18 cellular contexts compared by ENCODE assay signal in genomic region chr11:16352707-16353106, GRCh38. TPM values are rescaled to one million over a fixed set of nuclear protein-coding genes. Genes with fewer than 3 reads are reported as not detected.
DNase-seq lines count a peak whose midpoint lies in the region; ATAC-seq and TF ChIP-seq lines count a peak whose summit lies in the region.
"Had no signal": no experiment of that assay in that cellular context is flagged by ENCODE, and none has a peak within 500 bp of the region (broad histone marks: within the 10 kb centered on the region; RNA-seq: fewer than 3 reads in every experiment).

No MANE protein-coding gene starts in this region.

- peaks cover 52 to 59% of the 10 kb centered on the region in 2 donors for H3K4me1 ChIP-seq in gastrocnemius medialis

- peak; percentile 19 for DNase-seq in DMS153 (lab: John Stamatoyannopoulos, UW)
- no peak for DNase-seq in DMS153 treated with DMSO at 0.1 percent for 48 hours (lab: John Stamatoyannopoulos, UW; ENCODE audit: unreplicated experiment)
- DNase-seq in NCI-H1105 treated with DMSO at 0.1 percent for 48 hours (lab: John Stamatoyannopoulos, UW): peak; percentile 80
- peak; percentile 76 for DNase-seq in OCI-M1 (lab: John Stamatoyannopoulos, UW)
- no peak for DNase-seq in gastrocnemius medialis
- no peak for DNase-seq in activated T-helper 2 cell treated with anti-CD3 and anti-CD28 coated beads, Interferon-gamma antibody, Interleukin-2, Interleukin-4, amounts not matched to agents 10 μg/mL and 5 μg/mL and 100 μg/mL, durations not matched to agents 14 hours and 24 hours and 36 hours (ENCODE audit: low spot score)
- DNase-seq in mesothelial cell of epicardium (ENCODE audit: low spot score in 2 of 2, unreplicated experiment in 2 of 2): no peak
- DNase-seq: DMS 273 treated with DMSO at 0.1 percent for 48 hours, EL, H7, Karpas-422, NCI-H187, NCI-H446, SHP77 treated with DMSO at 0.1 percent for 48 hours, T-helper 2 cell had no signal

- H3K9me3 Mint-ChIP-seq in activated T-helper 2 cell treated with anti-CD3 and anti-CD28 coated beads, Interferon-gamma antibody, Interleukin-2, Interleukin-4, amounts not matched to agents 10 μg/mL and 5 μg/mL and 100 μg/mL, durations not matched to agents 14 hours and 24 hours and 36 hours: no peaks in the 10 kb centered on the region
- no peaks in the 10 kb centered on the region for H3K9me3 Mint-ChIP-seq in mesothelial cell of epicardium

- no peaks in the 10 kb centered on the region for H3K27me3 ChIP-seq in gastrocnemius medialis
- H3K27me3 ChIP-seq: BLaER1 treated with 17β-estradiol and CSF1 and Interleukin-3, amounts not matched to agents 10 nM and 100 nM had no signal

- no peaks in the 10 kb centered on the region for H3K27me3 Mint-ChIP-seq in activated T-helper 2 cell treated with anti-CD3 and anti-CD28 coated beads, Interferon-gamma antibody, Interleukin-2, Interleukin-4, amounts not matched to agents 10 μg/mL and 5 μg/mL and 100 μg/mL, durations not matched to agents 14 hours and 24 hours and 36 hours (ENCODE audit: low read depth)
- H3K27me3 Mint-ChIP-seq in mesothelial cell of epicardium (ENCODE audit: low read depth): no peaks in the 10 kb centered on the region

- H3K4me1 Mint-ChIP-seq in activated T-helper 2 cell treated with anti-CD3 and anti-CD28 coated beads, Interferon-gamma antibody, Interleukin-2, Interleukin-4, amounts not matched to agents 10 μg/mL and 5 μg/mL and 100 μg/mL, durations not matched to agents 14 hours and 24 hours and 36 hours (ENCODE audit: low read depth): no peaks in the 10 kb centered on the region
- peaks cover 44% of the 10 kb centered on the region for H3K4me1 Mint-ChIP-seq in mesothelial cell of epicardium

- H3K36me3 ChIP-seq in gastrocnemius medialis: no peaks in the 10 kb centered on the region
- H3K36me3 ChIP-seq: BLaER1 treated with 17β-estradiol and CSF1 and Interleukin-3, amounts not matched to agents 10 nM and 100 nM had no signal

- no peak for TF ChIP-seq CTCF in gastrocnemius medialis (IDR thresholded peaks at IDR 0.05 in 4 of 5, conservative IDR thresholded peaks at IDR 0.05 in 1 of 5)
- no peak for TF ChIP-seq CTCF in mesothelial cell of epicardium (IDR thresholded peaks at IDR 0.05; ENCODE audit: unreplicated experiment)

- TF ChIP-seq POLR2A in gastrocnemius medialis (IDR thresholded peaks at IDR 0.05): no peak

- H3K27ac Mint-ChIP-seq in activated T-helper 2 cell treated with anti-CD3 and anti-CD28 coated beads, Interferon-gamma antibody, Interleukin-2, Interleukin-4, amounts not matched to agents 10 μg/mL and 5 μg/mL and 100 μg/mL, durations not matched to agents 14 hours and 24 hours and 36 hours: no peak overlapping the region
- no peak overlapping the region for H3K27ac Mint-ChIP-seq in mesothelial cell of epicardium

- H3K36me3 Mint-ChIP-seq in activated T-helper 2 cell treated with anti-CD3 and anti-CD28 coated beads, Interferon-gamma antibody, Interleukin-2, Interleukin-4, amounts not matched to agents 10 μg/mL and 5 μg/mL and 100 μg/mL, durations not matched to agents 14 hours and 24 hours and 36 hours (ENCODE audit: low read depth): no peaks in the 10 kb centered on the region
- no peaks in the 10 kb centered on the region for H3K36me3 Mint-ChIP-seq in mesothelial cell of epicardium

- no peak overlapping the region for H3K4me3 Mint-ChIP-seq in activated T-helper 2 cell treated with anti-CD3 and anti-CD28 coated beads, Interferon-gamma antibody, Interleukin-2, Interleukin-4, amounts not matched to agents 10 μg/mL and 5 μg/mL and 100 μg/mL, durations not matched to agents 14 hours and 24 hours and 36 hours (ENCODE audit: low read depth)
- no peak overlapping the region for H3K4me3 Mint-ChIP-seq in mesothelial cell of epicardium

- H3K27ac ChIP-seq in gastrocnemius medialis: peak overlapping the region; percentile 5 to 76 (median 64)
- H3K27ac ChIP-seq: 22Rv1; BLaER1 treated with 17β-estradiol and CSF1 and Interleukin-3, amounts not matched to agents 10 nM and 100 nM had no signal

- ATAC-seq in gastrocnemius medialis: no peak
- no peak for ATAC-seq in GM19035 (IDR thresholded peaks at IDR 0.05; ENCODE audit: unreplicated experiment)

- intact Hi-C loops in gastrocnemius medialis (cut with DNase I; ENCODE audit: low total_unique reads): no loop called here
- intact Hi-C loops in activated T-helper 2 cell treated with anti-CD3 and anti-CD28 coated beads, Interferon-gamma antibody, Interleukin-2, Interleukin-4, amounts not matched to agents 10 μg/mL and 5 μg/mL and 100 μg/mL, durations not matched to agents 14 hours and 24 hours and 36 hours (cut with micrococcal nuclease): no loop called here

- H3K4me3 ChIP-seq in gastrocnemius medialis: no peak overlapping the region
- H3K4me3 ChIP-seq: BLaER1 treated with 17β-estradiol and CSF1 and Interleukin-3, amounts not matched to agents 10 nM and 100 nM had no signal

- no peaks in the 10 kb centered on the region for H3K9me3 ChIP-seq in gastrocnemius medialis
- H3K9me3 ChIP-seq: BLaER1 treated with 17β-estradiol and CSF1 and Interleukin-3, amounts not matched to agents 10 nM and 100 nM had no signal

- in situ Hi-C loops in gastrocnemius medialis (cut with MboI; ENCODE audit: low sequenced_read_pairs in 4 of 4): no loop called here

RNA-seq across cellular contexts. Expression of gene SOX6, which starts 3.6 kb away (rescaled TPM):
- total RNA-seq in gastrocnemius medialis (10 to 100 TPM; 25.3 to 42.3 (median 37.4) TPM), mesothelial cell of epicardium (43.7 to 49.0 TPM (median 46.4 TPM) in 3 replicates)
- 0.34 TPM in 1 of 2 replicates, not detected in the other for total RNA-seq in activated T-helper 2 cell treated with anti-CD3 and anti-CD28 coated beads, Interferon-gamma antibody, Interleukin-2, Interleukin-4, amounts not matched to agents 10 μg/mL and 5 μg/mL and 100 μg/mL, durations not matched to agents 14 hours and 24 hours and 36 hours

Comparison
In these comparisons a context has a peak if more than half of its experiments do, and no peak if none do; other contexts are left out.
1. DNase-seq: peak in DMS153 (single experiment), NCI-H1105 treated with DMSO at 0.1 percent for 48 hours (single experiment) and OCI-M1 (single experiment); none in DMS153 treated with DMSO at 0.1 percent for 48 hours (single experiment), gastrocnemius medialis (0 of 2), activated T-helper 2 cell treated with anti-CD3 and anti-CD28 coated beads, Interferon-gamma antibody, Interleukin-2, Interleukin-4, amounts not matched to agents 10 μg/mL and 5 μg/mL and 100 μg/mL, durations not matched to agents 14 hours and 24 hours and 36 hours (single experiment) and mesothelial cell of epicardium (0 of 2).
2. RNA of gene SOX6, which starts 3.6 kb away (total RNA-seq): 43.7 to 49.0 TPM in mesothelial cell of epicardium and 25.3 to 42.3 TPM in gastrocnemius medialis; 0.34 TPM in activated T-helper 2 cell treated with anti-CD3 and anti-CD28 coated beads, Interferon-gamma antibody, Interleukin-2, Interleukin-4, amounts not matched to agents 10 μg/mL and 5 μg/mL and 100 μg/mL, durations not matched to agents 14 hours and 24 hours and 36 hours; every median in the first group is over 10 times any median in the second.